In the genomic region with DNA sequence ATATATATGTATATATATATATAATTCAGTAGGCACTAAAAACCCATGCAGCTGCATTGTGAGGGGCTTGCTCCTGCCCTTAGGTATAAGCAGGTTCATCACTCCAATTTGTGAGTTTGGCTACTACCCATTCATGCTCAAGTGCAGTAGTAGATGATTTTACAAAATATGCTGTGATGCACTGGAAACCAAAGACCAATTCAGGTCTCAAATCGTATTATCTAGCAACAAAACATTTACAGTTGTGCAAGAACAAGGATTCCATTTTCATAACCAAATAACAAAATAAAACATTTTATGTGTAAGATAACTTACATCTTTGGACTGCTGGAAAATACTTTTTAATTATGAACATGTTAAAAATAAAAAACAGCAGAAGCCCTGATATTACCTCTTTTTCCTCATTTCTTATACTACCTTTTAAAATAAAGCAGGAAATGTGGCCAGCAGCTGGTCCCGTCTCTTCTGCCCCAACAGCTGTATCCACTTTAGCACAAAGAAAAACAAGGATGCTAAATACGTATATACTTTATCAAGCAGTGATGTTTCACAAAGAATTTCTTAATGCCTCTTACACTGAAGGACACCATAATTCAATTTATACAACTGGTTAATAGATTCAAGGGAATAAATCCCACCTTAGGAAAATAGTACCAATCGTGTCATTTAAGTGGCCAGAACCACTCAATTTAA, we compare ENCODE assay signal across 9 cellular contexts. TPM values are rescaled to one million over a fixed set of nuclear protein-coding genes. Genes with fewer than 3 reads are reported as not detected.
DNase-seq lines count a peak whose midpoint lies in the region; ATAC-seq and TF ChIP-seq lines count a peak whose summit lies in the region.
"Had no signal": no experiment of that assay in that cellular context is flagged by ENCODE, and none has a peak within 500 bp of the region (broad histone marks: within the 10 kb centered on the region; RNA-seq: fewer than 3 reads in every experiment).

No MANE protein-coding gene starts in this region.

- no peak for TF ChIP-seq CTCF in liver (IDR thresholded peaks at IDR 0.05; ENCODE audit: low read depth, low read length, missing input control)

- peaks cover 60% of the 10 kb centered on the region for H3K4me1 Mint-ChIP-seq in activated naive CD4-positive, alpha-beta T cell treated with anti-CD3 and anti-CD28 coated beads, Interleukin-2, amount 50 U/mL, for 24 hours

- 33% methylated on average over 4 of the region's 4 CpGs for WGBS in liver
- 7% methylated on average over 4 of the region's 4 CpGs for WGBS in urinary bladder

- no peak for DNase-seq in activated naive CD4-positive, alpha-beta T cell treated with anti-CD3 and anti-CD28 coated beads, Interleukin-2, amount 50 U/mL, for 16 hours
- DNase-seq in amniotic epithelial cell (ENCODE audit: low read depth) = peak; percentile 31
- DNase-seq in NCI-H1092 treated with DMSO at 0.1 percent for 48 hours (lab: John Stamatoyannopoulos, UW) = no peak
- DNase-seq in nucleus accumbens (lab: John Stamatoyannopoulos, UW) = no peak
- DNase-seq: stimulated activated CD4-positive, alpha-beta T cell treated with anti-CD3 and anti-CD28 coated beads, Interleukin-15, amount 100 ng/mL, for 24 hours had no signal

- peak overlapping the region in 2 of 3 donors; percentile 21 to 38 for H3K4me3 ChIP-seq in liver (ENCODE audit: low read depth in 1 of 3, low read length in 3 of 3)
- peak overlapping the region; percentile 28 for H3K4me3 ChIP-seq in urinary bladder (ENCODE audit: low read depth, low read length)

- ATAC-seq in HG03378 (IDR thresholded peaks at IDR 0.05; ENCODE audit: unreplicated experiment) = no peak

- H3K27ac Mint-ChIP-seq in activated naive CD4-positive, alpha-beta T cell treated with anti-CD3 and anti-CD28 coated beads, Interleukin-2, amount 50 U/mL, for 24 hours = no peak overlapping the region

- peaks cover 1 to 35% (median 18%) of the 10 kb centered on the region in 4 donors for H3K4me1 ChIP-seq in liver (ENCODE audit: control insufficient read depth in 4 of 4, insufficient read depth in 4 of 4, low read length in 3 of 4)
- no peaks in the 10 kb centered on the region for H3K4me1 ChIP-seq in urinary bladder (ENCODE audit: insufficient read depth)

- TF ChIP-seq RAD21 in liver (IDR thresholded peaks at IDR 0.05) = no peak

- H3K27me3 Mint-ChIP-seq in activated naive CD4-positive, alpha-beta T cell treated with anti-CD3 and anti-CD28 coated beads, Interleukin-2, amount 50 U/mL, for 24 hours = no peaks in the 10 kb centered on the region

- H3K9me3 Mint-ChIP-seq in activated naive CD4-positive, alpha-beta T cell treated with anti-CD3 and anti-CD28 coated beads, Interleukin-2, amount 50 U/mL, for 24 hours = no peaks in the 10 kb centered on the region

- H3K27me3 ChIP-seq in liver (ENCODE audit: control insufficient read depth in 4 of 4, insufficient read depth in 4 of 4, low read length in 3 of 4) = no peaks in the 10 kb centered on the region

- H3K36me3 ChIP-seq in liver (ENCODE audit: control insufficient read depth in 4 of 4, insufficient read depth in 3 of 4, low read depth in 1 of 4, low read length in 3 of 4) (peaks cover 0 to 18% (median 7%) of the 10 kb centered on the region in 4 donors), urinary bladder (ENCODE audit: insufficient read depth) (no peaks in the 10 kb centered on the region)

- H3K9me3 ChIP-seq in liver (ENCODE audit: control insufficient read depth in 4 of 4, low read length in 3 of 4) = no peaks in the 10 kb centered on the region

- peaks cover 20% of the 10 kb centered on the region for H3K36me3 Mint-ChIP-seq in activated naive CD4-positive, alpha-beta T cell treated with anti-CD3 and anti-CD28 coated beads, Interleukin-2, amount 50 U/mL, for 24 hours

- H3K4me3 Mint-ChIP-seq in activated naive CD4-positive, alpha-beta T cell treated with anti-CD3 and anti-CD28 coated beads, Interleukin-2, amount 50 U/mL, for 24 hours = peak overlapping the region; percentile 99

- H3K27ac ChIP-seq in liver (ENCODE audit: low read depth in 1 of 2, low read length in 2 of 2) = no peak overlapping the region
- H3K27ac ChIP-seq in urinary bladder (ENCODE audit: low read depth) = peak overlapping the region; percentile 23

- H3K9ac ChIP-seq in liver (ENCODE audit: low read depth in 1 of 2, low read length in 2 of 2) = peak overlapping the region; percentile 48 to 83

TF ChIP-seq in liver, 16 proteins besides CTCF, POLR2A, EP300 and RAD21:
- no peak for TF ChIP-seq TAF1 (conservative IDR thresholded peaks at IDR 0.05)
- TF ChIP-seq, protein P1, sequence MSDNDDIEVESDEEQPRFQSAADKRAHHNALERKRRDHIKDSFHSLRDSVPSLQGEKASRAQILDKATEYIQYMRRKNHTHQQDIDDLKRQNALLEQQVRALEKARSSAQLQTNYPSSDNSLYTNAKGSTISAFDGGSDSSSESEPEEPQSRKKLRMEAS (IDR thresholded peaks at IDR 0.05) = no peak
- no peak for TF ChIP-seq YY1 (IDR thresholded peaks at IDR 0.05)
- no peak for TF ChIP-seq NR2F2 (IDR thresholded peaks at IDR 0.05)
- no peak for TF ChIP-seq HNF4A (conservative IDR thresholded peaks at IDR 0.05)
- TF ChIP-seq, protein P2, sequence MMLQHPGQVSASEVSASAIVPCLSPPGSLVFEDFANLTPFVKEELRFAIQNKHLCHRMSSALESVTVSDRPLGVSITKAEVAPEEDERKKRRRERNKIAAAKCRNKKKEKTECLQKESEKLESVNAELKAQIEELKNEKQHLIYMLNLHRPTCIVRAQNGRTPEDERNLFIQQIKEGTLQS (IDR thresholded peaks at IDR 0.05) = no peak
- no peak for TF ChIP-seq HNF4G (IDR thresholded peaks at IDR 0.05)
- TF ChIP-seq, protein P3, sequence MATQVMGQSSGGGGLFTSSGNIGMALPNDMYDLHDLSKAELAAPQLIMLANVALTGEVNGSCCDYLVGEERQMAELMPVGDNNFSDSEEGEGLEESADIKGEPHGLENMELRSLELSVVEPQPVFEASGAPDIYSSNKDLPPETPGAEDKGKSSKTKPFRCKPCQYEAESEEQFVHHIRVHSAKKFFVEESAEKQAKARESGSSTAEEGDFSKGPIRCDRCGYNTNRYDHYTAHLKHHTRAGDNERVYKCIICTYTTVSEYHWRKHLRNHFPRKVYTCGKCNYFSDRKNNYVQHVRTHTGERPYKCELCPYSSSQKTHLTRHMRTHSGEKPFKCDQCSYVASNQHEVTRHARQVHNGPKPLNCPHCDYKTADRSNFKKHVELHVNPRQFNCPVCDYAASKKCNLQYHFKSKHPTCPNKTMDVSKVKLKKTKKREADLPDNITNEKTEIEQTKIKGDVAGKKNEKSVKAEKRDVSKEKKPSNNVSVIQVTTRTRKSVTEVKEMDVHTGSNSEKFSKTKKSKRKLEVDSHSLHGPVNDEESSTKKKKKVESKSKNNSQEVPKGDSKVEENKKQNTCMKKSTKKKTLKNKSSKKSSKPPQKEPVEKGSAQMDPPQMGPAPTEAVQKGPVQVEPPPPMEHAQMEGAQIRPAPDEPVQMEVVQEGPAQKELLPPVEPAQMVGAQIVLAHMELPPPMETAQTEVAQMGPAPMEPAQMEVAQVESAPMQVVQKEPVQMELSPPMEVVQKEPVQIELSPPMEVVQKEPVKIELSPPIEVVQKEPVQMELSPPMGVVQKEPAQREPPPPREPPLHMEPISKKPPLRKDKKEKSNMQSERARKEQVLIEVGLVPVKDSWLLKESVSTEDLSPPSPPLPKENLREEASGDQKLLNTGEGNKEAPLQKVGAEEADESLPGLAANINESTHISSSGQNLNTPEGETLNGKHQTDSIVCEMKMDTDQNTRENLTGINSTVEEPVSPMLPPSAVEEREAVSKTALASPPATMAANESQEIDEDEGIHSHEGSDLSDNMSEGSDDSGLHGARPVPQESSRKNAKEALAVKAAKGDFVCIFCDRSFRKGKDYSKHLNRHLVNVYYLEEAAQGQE (IDR thresholded peaks at IDR 0.05) = no peak
- TF ChIP-seq FOXA2 (IDR thresholded peaks at IDR 0.05) = no peak
- TF ChIP-seq SP1 (IDR thresholded peaks at IDR 0.05) = no peak
- no peak for TF ChIP-seq RXRA (IDR thresholded peaks at IDR 0.05)
- no peak for TF ChIP-seq FOXA1 (IDR thresholded peaks at IDR 0.05)
- TF ChIP-seq, protein P4, sequence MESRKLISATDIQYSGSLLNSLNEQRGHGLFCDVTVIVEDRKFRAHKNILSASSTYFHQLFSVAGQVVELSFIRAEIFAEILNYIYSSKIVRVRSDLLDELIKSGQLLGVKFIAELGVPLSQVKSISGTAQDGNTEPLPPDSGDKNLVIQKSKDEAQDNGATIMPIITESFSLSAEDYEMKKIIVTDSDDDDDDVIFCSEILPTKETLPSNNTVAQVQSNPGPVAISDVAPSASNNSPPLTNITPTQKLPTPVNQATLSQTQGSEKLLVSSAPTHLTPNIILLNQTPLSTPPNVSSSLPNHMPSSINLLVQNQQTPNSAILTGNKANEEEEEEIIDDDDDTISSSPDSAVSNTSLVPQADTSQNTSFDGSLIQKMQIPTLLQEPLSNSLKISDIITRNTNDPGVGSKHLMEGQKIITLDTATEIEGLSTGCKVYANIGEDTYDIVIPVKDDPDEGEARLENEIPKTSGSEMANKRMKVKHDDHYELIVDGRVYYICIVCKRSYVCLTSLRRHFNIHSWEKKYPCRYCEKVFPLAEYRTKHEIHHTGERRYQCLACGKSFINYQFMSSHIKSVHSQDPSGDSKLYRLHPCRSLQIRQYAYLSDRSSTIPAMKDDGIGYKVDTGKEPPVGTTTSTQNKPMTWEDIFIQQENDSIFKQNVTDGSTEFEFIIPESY (IDR thresholded peaks at IDR 0.05) = no peak
- TF ChIP-seq GABPA (IDR thresholded peaks at IDR 0.05 in 1 of 2, conservative IDR thresholded peaks at IDR 0.05 in 1 of 2) = no peak
- TF ChIP-seq JUND (IDR thresholded peaks at IDR 0.05) = no peak
- TF ChIP-seq EGR1 (IDR thresholded peaks at IDR 0.05; ENCODE audit: low read depth in 2 of 2) = no peak

RNA-seq across cellular contexts. Expression of a gene that starts 2.8 kb away (rescaled TPM):
- total RNA-seq in liver = 10 to 100 TPM; 28.2 to 50.0 TPM
- polyA plus RNA-seq in liver = 10 to 100 TPM; 12.1 to 12.3 TPM
- total RNA-seq in urinary bladder = 94.0 TPM
- 32.7 TPM for polyA plus RNA-seq in urinary bladder

RNA-seq across cellular contexts. Expression of a gene that starts 14.4 kb away (rescaled TPM):
- total RNA-seq in liver (10 to 100 TPM in 1 of 2 donors, 1 to 10 TPM in 1; 9.3 to 21.0 TPM), urinary bladder (29.3 TPM)
- polyA plus RNA-seq in liver (10 to 100 TPM; 25.6 to 39.1 TPM), urinary bladder (37.0 TPM)

RNA-seq across cellular contexts. Expression of a gene that starts 23.9 kb away (rescaled TPM):
- 1 to 10 TPM in 1 of 2 donors, under 1 TPM in 1; 0.28 to 1.0 TPM for total RNA-seq in liver
- polyA plus RNA-seq in liver = under 1 TPM in 1 of 2 donors, not detected in 1; 0.17 TPM
- 4.1 TPM for total RNA-seq in urinary bladder
- 2.3 TPM for polyA plus RNA-seq in urinary bladder

RNA-seq across cellular contexts. Expression of a gene that starts 33.7 kb away (rescaled TPM):
- total RNA-seq in liver = 10 to 100 TPM; 20.0 to 28.1 TPM
- 10 to 100 TPM; 25.7 to 32.3 TPM for polyA plus RNA-seq in liver
- total RNA-seq in urinary bladder = 68.9 TPM
- 65.5 TPM for polyA plus RNA-seq in urinary bladder

RNA-seq across cellular contexts. Expression of a gene that starts 35.0 kb away (rescaled TPM):
- total RNA-seq in liver (1 to 10 TPM in 1 of 2 donors, under 1 TPM in 1; 0.37 to 5.5 TPM), urinary bladder (42.4 TPM)
- polyA plus RNA-seq in liver (under 1 TPM; 0.30 to 0.99 TPM), urinary bladder (3.4 TPM)
